ENCODE assay signal across 1 cellular context in genomic region chr2:46313063-46313462, GRCh38.
TF ChIP-seq lines count a peak whose summit lies in the region.

No MANE protein-coding gene starts in this region.

TF ChIP-seq in liver, 16 proteins besides CTCF, POLR2A, EP300 and RAD21 (continued from another document):
- TF ChIP-seq REST (IDR thresholded peaks at IDR 0.05), result no peak
- no peak for TF ChIP-seq ATF3 (IDR thresholded peaks at IDR 0.05)
